17 cellular contexts compared by ENCODE assay signal in genomic region chr7:152911904-152912303, GRCh38.
DNase-seq lines count a peak whose midpoint lies in the region; ATAC-seq and TF ChIP-seq lines count a peak whose summit lies in the region.
"Had no signal": no experiment of that assay in that cellular context is flagged by ENCODE, and none has a peak within 500 bp of the region (broad histone marks: within the 10 kb centered on the region; RNA-seq: fewer than 3 reads in every experiment).

No MANE protein-coding gene starts in this region.

- no peak overlapping the region for H2BK5ac ChIP-seq in neuronal stem cell (ENCODE audit: low read length)

- no peaks in the 10 kb centered on the region for H3K9me3 Mint-ChIP-seq in stimulated activated naive CD8-positive, alpha-beta T cell treated with anti-CD3 and anti-CD28 coated beads, Interleukin-15, amount 100 ng/mL, for 72 hours
- H3K9me3 Mint-ChIP-seq: CD14-positive monocyte; CD8-positive, alpha-beta T cell; HFFc6 had no signal

- peak; percentile 9 for ATAC-seq in stimulated activated naive CD8-positive, alpha-beta T cell treated with anti-CD3 and anti-CD28 coated beads, Interleukin-15, amount 100 ng/mL, for 72 hours
- ATAC-seq in stimulated activated naive CD8-positive, alpha-beta T cell treated with anti-CD3 and anti-CD28 coated beads, Interleukin-15, Interleukin-2, amounts not matched to agents 100 U/mL and 50 U/mL, for 24 hours: no peak
- ATAC-seq in Panc1 (peak; percentile 47; the same call in 1 of the 2 replicates), GM18511 (IDR thresholded peaks at IDR 0.05; ENCODE audit: unreplicated experiment) (no peak)
- ATAC-seq: A549; CD8-positive, alpha-beta T cell had no signal

- no peak overlapping the region for H3K27ac Mint-ChIP-seq in stimulated activated naive CD8-positive, alpha-beta T cell treated with anti-CD3 and anti-CD28 coated beads, Interleukin-15, amount 100 ng/mL, for 72 hours
- H3K27ac Mint-ChIP-seq: CD14-positive monocyte; CD8-positive, alpha-beta T cell; HFFc6 had no signal

- H3K18ac ChIP-seq in neuronal stem cell (ENCODE audit: low read length): peak overlapping the region; percentile 76

- intact Hi-C loops in Panc1 (cut with micrococcal nuclease; ENCODE audit: unreplicated experiment): no loop called here

- no peaks in the 10 kb centered on the region for H3K27me3 Mint-ChIP-seq in stimulated activated naive CD8-positive, alpha-beta T cell treated with anti-CD3 and anti-CD28 coated beads, Interleukin-15, amount 100 ng/mL, for 72 hours

- no peaks in the 10 kb centered on the region for H3K4me1 Mint-ChIP-seq in stimulated activated naive CD8-positive, alpha-beta T cell treated with anti-CD3 and anti-CD28 coated beads, Interleukin-15, amount 100 ng/mL, for 72 hours
- H3K4me1 Mint-ChIP-seq: CD14-positive monocyte had no signal

- no peak overlapping the region for H3K4me2 ChIP-seq in neuronal stem cell (ENCODE audit: insufficient read depth, low read length, poor library complexity, severe bottlenecking)
- H3K4me2 ChIP-seq: A549 had no signal

- H3K4me3 Mint-ChIP-seq in stimulated activated naive CD8-positive, alpha-beta T cell treated with anti-CD3 and anti-CD28 coated beads, Interleukin-15, amount 100 ng/mL, for 72 hours: no peak overlapping the region
- H3K4me3 Mint-ChIP-seq: CD14-positive monocyte; CD8-positive, alpha-beta T cell; HFFc6 had no signal

- no peak overlapping the region for H2BK120ac ChIP-seq in neuronal stem cell (ENCODE audit: low read depth, low read length)

- no peaks in the 10 kb centered on the region for H3K9me3 ChIP-seq in Panc1 (ENCODE audit: control insufficient read depth, insufficient read depth, low read depth, low read length)
- H3K9me3 ChIP-seq in neuronal stem cell (replicated peaks in 1 of 2; ENCODE audit: control insufficient read depth in 2 of 2, insufficient read depth in 1 of 2, low read depth in 1 of 2, low read length in 2 of 2): no peaks in the 10 kb centered on the region
- H3K9me3 ChIP-seq: A549 had no signal

- H4K8ac ChIP-seq in neuronal stem cell (ENCODE audit: low read depth, low read length): no peak overlapping the region

- no peaks in the 10 kb centered on the region for H3K36me3 ChIP-seq in Panc1 (ENCODE audit: control insufficient read depth, insufficient read depth, low read length)
- H3K36me3 ChIP-seq in neuronal stem cell (replicated peaks in 1 of 2; ENCODE audit: control insufficient read depth in 2 of 2, insufficient read depth in 2 of 2, low read length in 2 of 2): no peaks in the 10 kb centered on the region

- no TSS peak for BruUV-seq in Panc1 (replicated peaks; lab: Mats Ljungman, UMichigan)

- POLR2A ChIA-PET in Panc1 (lab: Charles Lee): no interaction called here

- no peak overlapping the region for H3K27ac ChIP-seq in Panc1 (ENCODE audit: low read length)
- no peak overlapping the region for H3K27ac ChIP-seq in neuronal stem cell (replicated peaks; ENCODE audit: low read length)
- H3K27ac ChIP-seq in caudate nucleus (ENCODE audit: low read depth, low read length): no peak overlapping the region
- H3K27ac ChIP-seq: A549 had no signal

- H3K27me3 ChIP-seq in Panc1 (ENCODE audit: control insufficient read depth, insufficient read depth, low read length) (peaks cover 3% of the 10 kb centered on the region; the same call in 1 of the 2 replicates), neuronal stem cell (ENCODE audit: control insufficient read depth in 3 of 3, insufficient read depth in 3 of 3, low read depth in 1 of 3, low read length in 3 of 3) (no peaks in the 10 kb centered on the region)

- H4K91ac ChIP-seq in neuronal stem cell (ENCODE audit: low read depth, low read length, poor library complexity): peak overlapping the region; percentile 15

- H3K23ac ChIP-seq in neuronal stem cell (ENCODE audit: low read depth, low read length, poor library complexity): peak overlapping the region; percentile 8

- TF ChIP-seq CTCF in Panc1 (IDR thresholded peaks at IDR 0.05): no peak

- no peaks in the 10 kb centered on the region for H3K4me1 ChIP-seq in Panc1 (ENCODE audit: control insufficient read depth, insufficient read depth, low read length)
- H3K4me1 ChIP-seq in neuronal stem cell (ENCODE audit: control insufficient read depth in 2 of 2, insufficient read depth in 1 of 2, low read depth in 1 of 2, low read length in 2 of 2): peaks cover 8 to 18% of the 10 kb centered on the region in 2 donors
- H3K4me1 ChIP-seq: A549 had no signal

- in situ Hi-C loops in Panc1 (cut with HindIII; ENCODE audit: low pct_unique_long_range_greater_than_20kb, low sequenced_read_pairs): no loop called here

- no peak overlapping the region for H3K4ac ChIP-seq in neuronal stem cell (ENCODE audit: low read length)

- no peak overlapping the region for H3K9ac ChIP-seq in neuronal stem cell (ENCODE audit: low read depth, low read length, poor library complexity)

- CTCF ChIA-PET in Panc1 (lab: Charles Lee): no interaction called here

- H3K14ac ChIP-seq in neuronal stem cell (ENCODE audit: low read length): peak overlapping the region; percentile 27

- peak overlapping the region; percentile 23 for H2AK5ac ChIP-seq in neuronal stem cell (ENCODE audit: low read depth, low read length)

- H3K79me1 ChIP-seq in neuronal stem cell (ENCODE audit: low read depth, low read length): no peaks in the 10 kb centered on the region

- H3K4me3 ChIP-seq in Panc1 (ENCODE audit: low read depth in 2 of 2, low read length in 2 of 2): no peak overlapping the region
- peak overlapping the region in 1 of 2 donors; percentile 69 for H3K4me3 ChIP-seq in neuronal stem cell (ENCODE audit: low read length in 2 of 2)
- H3K4me3 ChIP-seq: A549 had no signal

- peak overlapping the region; percentile 85 for H2BK12ac ChIP-seq in neuronal stem cell (ENCODE audit: low read length)

- WGBS in neuronal stem cell (ENCODE audit: extremely low coverage in 2 of 2, insufficient read length in 2 of 2, insufficient replicate concordance in 1 of 2), 2 donors: no CpG with 5 or more reads among the region's 9 CpGs

- H2AFZ ChIP-seq in neuronal stem cell (ENCODE audit: low read length): no peak overlapping the region

- no peak for DNase-seq in stimulated activated naive CD8-positive, alpha-beta T cell treated with anti-CD3 and anti-CD28 coated beads, Interleukin-15, amount 100 ng/mL, for 72 hours
- no peak for DNase-seq in stimulated activated naive CD8-positive, alpha-beta T cell treated with anti-CD3 and anti-CD28 coated beads, Interleukin-15, Interleukin-2, amounts not matched to agents 100 U/mL and 50 U/mL, for 24 hours
- DNase-seq in Panc1 (ENCODE audit: low read depth, low spot score): no peak
- no peak for DNase-seq in neuronal stem cell (ENCODE audit: low spot score)
- DNase-seq in GM19240 (ENCODE audit: insufficient read length, low spot score): no peak
- no peak for DNase-seq in caudate nucleus (lab: John Stamatoyannopoulos, UW)
- DNase-seq: CD8-positive, alpha-beta T cell; COR-L47; DMS153; DND-41; GDM1; GOT3; HCEC 1CT; HFFc6 had no signal

- no peak overlapping the region for H2BK15ac ChIP-seq in neuronal stem cell (ENCODE audit: low read length)

Comparison
In these comparisons a context has a peak if more than half of its experiments do, and no peak if none do; other contexts are left out.
1. ATAC-seq: peak in stimulated activated naive CD8-positive, alpha-beta T cell treated with anti-CD3 and anti-CD28 coated beads, Interleukin-15, amount 100 ng/mL, for 72 hours (single experiment) and Panc1 (single experiment); none in stimulated activated naive CD8-positive, alpha-beta T cell treated with anti-CD3 and anti-CD28 coated beads, Interleukin-15, Interleukin-2, amounts not matched to agents 100 U/mL and 50 U/mL, for 24 hours (single experiment) and GM18511 (single experiment).